In the genomic region with DNA sequence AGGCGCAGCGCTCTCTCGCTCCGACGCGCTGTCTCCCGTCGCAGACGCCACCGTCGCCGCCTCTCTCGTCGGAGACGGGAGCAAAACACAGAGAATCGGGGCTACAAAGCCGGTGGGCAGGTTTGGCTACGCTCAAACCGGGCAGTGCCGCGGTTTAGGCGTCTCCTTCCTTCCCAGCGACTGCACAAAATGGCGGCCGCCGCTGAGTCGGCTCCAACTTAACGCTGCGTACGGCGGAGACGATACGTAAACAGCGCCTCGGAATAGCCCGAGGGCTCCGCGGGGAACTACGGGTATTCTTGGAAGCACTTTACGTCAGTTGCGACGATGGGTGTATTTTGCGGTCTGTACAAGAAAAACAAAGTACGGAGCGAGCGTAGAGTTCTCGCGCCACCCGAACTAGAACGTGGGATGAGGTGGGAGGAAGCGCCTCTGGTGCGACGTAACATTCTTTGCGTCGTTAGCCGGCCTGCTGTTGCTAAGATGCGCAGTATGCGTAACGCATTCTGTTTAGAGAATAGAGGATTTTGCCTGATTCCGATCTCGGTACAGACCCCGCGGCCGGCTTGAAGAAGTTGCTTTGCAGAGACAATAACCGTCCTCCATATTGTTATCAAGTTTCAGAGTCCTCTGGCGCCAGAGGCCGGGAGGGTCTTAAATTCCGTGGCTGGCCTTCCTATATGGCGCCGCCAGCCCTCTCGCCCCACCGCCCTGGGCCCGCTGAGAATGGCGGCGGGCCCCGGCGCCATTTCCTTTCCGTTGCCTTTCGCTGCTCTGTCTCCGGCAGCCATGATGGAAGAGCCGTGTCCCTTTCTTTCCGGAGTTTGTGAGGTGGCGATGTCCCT, we compare ENCODE assay signal across 1 cellular context.
TF ChIP-seq lines count a peak whose summit lies in the region.

A gene (minus strand): TSS at position 194 of the 845 bp plus-strand sequence.

TF ChIP-seq in HEK293, 187 proteins besides CTCF, POLR2A, EP300 and RAD21 (continued from another document and continues in another):
- TF ChIP-seq, protein P1, sequence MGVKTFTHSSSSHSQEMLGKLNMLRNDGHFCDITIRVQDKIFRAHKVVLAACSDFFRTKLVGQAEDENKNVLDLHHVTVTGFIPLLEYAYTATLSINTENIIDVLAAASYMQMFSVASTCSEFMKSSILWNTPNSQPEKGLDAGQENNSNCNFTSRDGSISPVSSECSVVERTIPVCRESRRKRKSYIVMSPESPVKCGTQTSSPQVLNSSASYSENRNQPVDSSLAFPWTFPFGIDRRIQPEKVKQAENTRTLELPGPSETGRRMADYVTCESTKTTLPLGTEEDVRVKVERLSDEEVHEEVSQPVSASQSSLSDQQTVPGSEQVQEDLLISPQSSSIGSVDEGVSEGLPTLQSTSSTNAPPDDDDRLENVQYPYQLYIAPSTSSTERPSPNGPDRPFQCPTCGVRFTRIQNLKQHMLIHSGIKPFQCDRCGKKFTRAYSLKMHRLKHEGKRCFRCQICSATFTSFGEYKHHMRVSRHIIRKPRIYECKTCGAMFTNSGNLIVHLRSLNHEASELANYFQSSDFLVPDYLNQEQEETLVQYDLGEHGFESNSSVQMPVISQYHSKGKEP (tag by site-specific recombination; IDR thresholded peaks at IDR 0.05) = no peak
- TF ChIP-seq ZFP69B (tag by site-specific recombination; IDR thresholded peaks at IDR 0.05) = peak; percentile 29; the same call in 1 of the 2 replicates
- TF ChIP-seq PRDM1 (tag by site-specific recombination; IDR thresholded peaks at IDR 0.05) = peak; percentile 76
- TF ChIP-seq, protein P2, sequence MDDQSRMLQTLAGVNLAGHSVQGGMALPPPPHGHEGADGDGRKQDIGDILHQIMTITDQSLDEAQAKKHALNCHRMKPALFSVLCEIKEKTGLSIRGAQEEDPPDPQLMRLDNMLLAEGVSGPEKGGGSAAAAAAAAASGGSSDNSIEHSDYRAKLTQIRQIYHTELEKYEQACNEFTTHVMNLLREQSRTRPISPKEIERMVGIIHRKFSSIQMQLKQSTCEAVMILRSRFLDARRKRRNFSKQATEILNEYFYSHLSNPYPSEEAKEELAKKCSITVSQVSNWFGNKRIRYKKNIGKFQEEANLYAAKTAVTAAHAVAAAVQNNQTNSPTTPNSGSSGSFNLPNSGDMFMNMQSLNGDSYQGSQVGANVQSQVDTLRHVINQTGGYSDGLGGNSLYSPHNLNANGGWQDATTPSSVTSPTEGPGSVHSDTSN (CRISPR knock-in tag; IDR thresholded peaks at IDR 0.05) = peak; percentile 69; the same call in 1 of the 2 replicates
- no peak for TF ChIP-seq ZNF561 (tag by site-specific recombination; IDR thresholded peaks at IDR 0.05; ENCODE audit: borderline replicate concordance)
- TF ChIP-seq, protein P3, sequence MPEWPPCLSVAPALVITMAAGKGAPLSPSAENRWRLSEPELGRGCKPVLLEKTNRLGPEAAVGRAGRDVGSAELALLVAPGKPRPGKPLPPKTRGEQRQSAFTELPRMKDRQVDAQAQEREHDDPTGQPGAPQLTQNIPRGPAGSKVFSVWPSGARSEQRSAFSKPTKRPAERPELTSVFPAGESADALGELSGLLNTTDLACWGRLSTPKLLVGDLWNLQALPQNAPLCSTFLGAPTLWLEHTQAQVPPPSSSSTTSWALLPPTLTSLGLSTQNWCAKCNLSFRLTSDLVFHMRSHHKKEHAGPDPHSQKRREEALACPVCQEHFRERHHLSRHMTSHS (tag by site-specific recombination; IDR thresholded peaks at IDR 0.05) = no peak
- TF ChIP-seq ZBTB17 (tag by site-specific recombination; IDR thresholded peaks at IDR 0.05) = peak; percentile 72
- TF ChIP-seq, protein P4, sequence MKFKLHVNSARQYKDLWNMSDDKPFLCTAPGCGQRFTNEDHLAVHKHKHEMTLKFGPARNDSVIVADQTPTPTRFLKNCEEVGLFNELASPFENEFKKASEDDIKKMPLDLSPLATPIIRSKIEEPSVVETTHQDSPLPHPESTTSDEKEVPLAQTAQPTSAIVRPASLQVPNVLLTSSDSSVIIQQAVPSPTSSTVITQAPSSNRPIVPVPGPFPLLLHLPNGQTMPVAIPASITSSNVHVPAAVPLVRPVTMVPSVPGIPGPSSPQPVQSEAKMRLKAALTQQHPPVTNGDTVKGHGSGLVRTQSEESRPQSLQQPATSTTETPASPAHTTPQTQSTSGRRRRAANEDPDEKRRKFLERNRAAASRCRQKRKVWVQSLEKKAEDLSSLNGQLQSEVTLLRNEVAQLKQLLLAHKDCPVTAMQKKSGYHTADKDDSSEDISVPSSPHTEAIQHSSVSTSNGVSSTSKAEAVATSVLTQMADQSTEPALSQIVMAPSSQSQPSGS (tag by site-specific recombination; IDR thresholded peaks at IDR 0.05; ENCODE audit: low read depth) = peak; percentile 6; the same call in 1 of the 2 replicates
- peak; percentile 94 for TF ChIP-seq ZNF341 (tag by site-specific recombination; IDR thresholded peaks at IDR 0.05; ENCODE audit: low read depth)
- TF ChIP-seq, protein P5, sequence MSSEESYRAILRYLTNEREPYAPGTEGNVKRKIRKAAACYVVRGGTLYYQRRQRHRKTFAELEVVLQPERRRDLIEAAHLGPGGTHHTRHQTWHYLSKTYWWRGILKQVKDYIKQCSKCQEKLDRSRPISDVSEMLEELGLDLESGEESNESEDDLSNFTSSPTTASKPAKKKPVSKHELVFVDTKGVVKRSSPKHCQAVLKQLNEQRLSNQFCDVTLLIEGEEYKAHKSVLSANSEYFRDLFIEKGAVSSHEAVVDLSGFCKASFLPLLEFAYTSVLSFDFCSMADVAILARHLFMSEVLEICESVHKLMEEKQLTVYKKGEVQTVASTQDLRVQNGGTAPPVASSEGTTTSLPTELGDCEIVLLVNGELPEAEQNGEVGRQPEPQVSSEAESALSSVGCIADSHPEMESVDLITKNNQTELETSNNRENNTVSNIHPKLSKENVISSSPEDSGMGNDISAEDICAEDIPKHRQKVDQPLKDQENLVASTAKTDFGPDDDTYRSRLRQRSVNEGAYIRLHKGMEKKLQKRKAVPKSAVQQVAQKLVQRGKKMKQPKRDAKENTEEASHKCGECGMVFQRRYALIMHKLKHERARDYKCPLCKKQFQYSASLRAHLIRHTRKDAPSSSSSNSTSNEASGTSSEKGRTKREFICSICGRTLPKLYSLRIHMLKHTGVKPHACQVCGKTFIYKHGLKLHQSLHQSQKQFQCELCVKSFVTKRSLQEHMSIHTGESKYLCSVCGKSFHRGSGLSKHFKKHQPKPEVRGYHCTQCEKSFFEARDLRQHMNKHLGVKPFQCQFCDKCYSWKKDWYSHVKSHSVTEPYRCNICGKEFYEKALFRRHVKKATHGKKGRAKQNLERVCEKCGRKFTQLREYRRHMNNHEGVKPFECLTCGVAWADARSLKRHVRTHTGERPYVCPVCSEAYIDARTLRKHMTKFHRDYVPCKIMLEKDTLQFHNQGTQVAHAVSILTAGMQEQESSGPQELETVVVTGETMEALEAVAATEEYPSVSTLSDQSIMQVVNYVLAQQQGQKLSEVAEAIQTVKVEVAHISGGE (tag by site-specific recombination; conservative IDR thresholded peaks at IDR 0.05; ENCODE audit: low read depth) = peak; percentile 30
- peak; percentile 96 for TF ChIP-seq YY2 (tag by site-specific recombination; IDR thresholded peaks at IDR 0.05)
- TF ChIP-seq ZNF558 (tag by site-specific recombination; IDR thresholded peaks at IDR 0.05) = 0 out of 2 replicates have a peak, but pooled peaks have one; percentile 21
- TF ChIP-seq ZFHX2 (tag by site-specific recombination; conservative IDR thresholded peaks at IDR 0.05) = peak; percentile 91
- TF ChIP-seq, protein P6, sequence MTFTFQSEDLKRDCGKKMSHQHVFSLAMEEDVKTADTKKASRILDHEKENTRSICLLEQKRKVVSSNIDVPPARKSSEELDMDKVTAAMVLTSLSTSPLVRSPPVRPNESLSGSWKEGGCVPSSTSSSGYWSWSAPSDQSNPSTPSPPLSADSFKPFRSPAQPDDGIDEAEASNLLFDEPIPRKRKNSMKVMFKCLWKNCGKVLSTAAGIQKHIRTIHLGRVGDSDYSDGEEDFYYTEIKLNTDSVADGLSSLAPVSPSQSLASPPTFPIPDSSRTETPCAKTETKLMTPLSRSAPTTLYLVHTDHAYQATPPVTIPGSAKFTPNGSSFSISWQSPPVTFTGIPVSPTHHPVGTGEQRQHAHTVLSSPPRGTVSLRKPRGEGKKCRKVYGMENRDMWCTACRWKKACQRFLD (tag by site-specific recombination; IDR thresholded peaks at IDR 0.05) = no peak
- TF ChIP-seq, protein P7, sequence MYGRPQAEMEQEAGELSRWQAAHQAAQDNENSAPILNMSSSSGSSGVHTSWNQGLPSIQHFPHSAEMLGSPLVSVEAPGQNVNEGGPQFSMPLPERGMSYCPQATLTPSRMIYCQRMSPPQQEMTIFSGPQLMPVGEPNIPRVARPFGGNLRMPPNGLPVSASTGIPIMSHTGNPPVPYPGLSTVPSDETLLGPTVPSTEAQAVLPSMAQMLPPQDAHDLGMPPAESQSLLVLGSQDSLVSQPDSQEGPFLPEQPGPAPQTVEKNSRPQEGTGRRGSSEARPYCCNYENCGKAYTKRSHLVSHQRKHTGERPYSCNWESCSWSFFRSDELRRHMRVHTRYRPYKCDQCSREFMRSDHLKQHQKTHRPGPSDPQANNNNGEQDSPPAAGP (tag by site-specific recombination; IDR thresholded peaks at IDR 0.05) = peak; percentile 33; the same call in 1 of the 2 replicates
- TF ChIP-seq EGR2 (tag by site-specific recombination; IDR thresholded peaks at IDR 0.05; ENCODE audit: low read depth) = peak; percentile 88
- 0 out of 2 replicates have a peak, but pooled peaks have one; percentile 51 for TF ChIP-seq ZNF2 (tag by site-specific recombination; IDR thresholded peaks at IDR 0.05)
- TF ChIP-seq ZBTB20 (tag by site-specific recombination; IDR thresholded peaks at IDR 0.05) = peak; percentile 54
- no peak for TF ChIP-seq ZNF830 (tag by site-specific recombination; IDR thresholded peaks at IDR 0.05; ENCODE audit: low read depth)
- TF ChIP-seq ZSCAN30 (tag by site-specific recombination; IDR thresholded peaks at IDR 0.05) = peak; percentile 83
- TF ChIP-seq, protein P8, sequence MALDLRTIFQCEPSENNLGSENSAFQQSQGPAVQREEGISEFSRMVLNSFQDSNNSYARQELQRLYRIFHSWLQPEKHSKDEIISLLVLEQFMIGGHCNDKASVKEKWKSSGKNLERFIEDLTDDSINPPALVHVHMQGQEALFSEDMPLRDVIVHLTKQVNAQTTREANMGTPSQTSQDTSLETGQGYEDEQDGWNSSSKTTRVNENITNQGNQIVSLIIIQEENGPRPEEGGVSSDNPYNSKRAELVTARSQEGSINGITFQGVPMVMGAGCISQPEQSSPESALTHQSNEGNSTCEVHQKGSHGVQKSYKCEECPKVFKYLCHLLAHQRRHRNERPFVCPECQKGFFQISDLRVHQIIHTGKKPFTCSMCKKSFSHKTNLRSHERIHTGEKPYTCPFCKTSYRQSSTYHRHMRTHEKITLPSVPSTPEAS (tag by site-specific recombination; IDR thresholded peaks at IDR 0.05) = 0 out of 2 replicates have a peak, but pooled peaks have one; percentile 11
- no peak for TF ChIP-seq ZNF404 (tag by site-specific recombination; IDR thresholded peaks at IDR 0.05)
- no peak for TF ChIP-seq ZNF670 (tag by site-specific recombination; IDR thresholded peaks at IDR 0.05; ENCODE audit: low read depth)
- TF ChIP-seq ZNF660 (tag by site-specific recombination; IDR thresholded peaks at IDR 0.05) = peak; percentile 92
- no peak for TF ChIP-seq BCL11A (tag by site-specific recombination; IDR thresholded peaks at IDR 0.05; ENCODE audit: low read depth)
- TF ChIP-seq YY1 (tag by site-specific recombination; IDR thresholded peaks at IDR 0.05) = peak; percentile 99
- TF ChIP-seq, protein P9, sequence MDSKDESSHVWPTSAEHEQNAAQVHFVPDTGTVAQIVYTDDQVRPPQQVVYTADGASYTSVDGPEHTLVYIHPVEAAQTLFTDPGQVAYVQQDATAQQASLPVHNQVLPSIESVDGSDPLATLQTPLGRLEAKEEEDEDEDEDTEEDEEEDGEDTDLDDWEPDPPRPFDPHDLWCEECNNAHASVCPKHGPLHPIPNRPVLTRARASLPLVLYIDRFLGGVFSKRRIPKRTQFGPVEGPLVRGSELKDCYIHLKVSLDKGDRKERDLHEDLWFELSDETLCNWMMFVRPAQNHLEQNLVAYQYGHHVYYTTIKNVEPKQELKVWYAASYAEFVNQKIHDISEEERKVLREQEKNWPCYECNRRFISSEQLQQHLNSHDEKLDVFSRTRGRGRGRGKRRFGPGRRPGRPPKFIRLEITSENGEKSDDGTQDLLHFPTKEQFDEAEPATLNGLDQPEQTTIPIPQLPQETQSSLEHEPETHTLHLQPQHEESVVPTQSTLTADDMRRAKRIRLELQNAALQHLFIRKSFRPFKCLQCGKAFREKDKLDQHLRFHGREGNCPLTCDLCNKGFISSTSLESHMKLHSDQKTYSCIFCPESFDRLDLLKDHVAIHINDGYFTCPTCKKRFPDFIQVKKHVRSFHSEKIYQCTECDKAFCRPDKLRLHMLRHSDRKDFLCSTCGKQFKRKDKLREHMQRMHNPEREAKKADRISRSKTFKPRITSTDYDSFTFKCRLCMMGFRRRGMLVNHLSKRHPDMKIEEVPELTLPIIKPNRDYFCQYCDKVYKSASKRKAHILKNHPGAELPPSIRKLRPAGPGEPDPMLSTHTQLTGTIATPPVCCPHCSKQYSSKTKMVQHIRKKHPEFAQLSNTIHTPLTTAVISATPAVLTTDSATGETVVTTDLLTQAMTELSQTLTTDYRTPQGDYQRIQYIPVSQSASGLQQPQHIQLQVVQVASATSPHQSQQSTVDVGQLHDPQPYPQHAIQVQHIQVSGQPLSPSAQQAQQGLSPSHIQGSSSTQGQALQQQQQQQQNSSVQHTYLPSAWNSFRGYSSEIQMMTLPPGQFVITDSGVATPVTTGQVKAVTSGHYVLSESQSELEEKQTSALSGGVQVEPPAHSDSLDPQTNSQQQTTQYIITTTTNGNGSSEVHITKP (tag by site-specific recombination; IDR thresholded peaks at IDR 0.05) = no peak
- TF ChIP-seq, protein P10, sequence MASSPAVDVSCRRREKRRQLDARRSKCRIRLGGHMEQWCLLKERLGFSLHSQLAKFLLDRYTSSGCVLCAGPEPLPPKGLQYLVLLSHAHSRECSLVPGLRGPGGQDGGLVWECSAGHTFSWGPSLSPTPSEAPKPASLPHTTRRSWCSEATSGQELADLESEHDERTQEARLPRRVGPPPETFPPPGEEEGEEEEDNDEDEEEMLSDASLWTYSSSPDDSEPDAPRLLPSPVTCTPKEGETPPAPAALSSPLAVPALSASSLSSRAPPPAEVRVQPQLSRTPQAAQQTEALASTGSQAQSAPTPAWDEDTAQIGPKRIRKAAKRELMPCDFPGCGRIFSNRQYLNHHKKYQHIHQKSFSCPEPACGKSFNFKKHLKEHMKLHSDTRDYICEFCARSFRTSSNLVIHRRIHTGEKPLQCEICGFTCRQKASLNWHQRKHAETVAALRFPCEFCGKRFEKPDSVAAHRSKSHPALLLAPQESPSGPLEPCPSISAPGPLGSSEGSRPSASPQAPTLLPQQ (tag by site-specific recombination; IDR thresholded peaks at IDR 0.05) = peak; percentile 79
- TF ChIP-seq ZNF600 (tag by site-specific recombination; IDR thresholded peaks at IDR 0.05) = peak; percentile 37; the same call in 1 of the 2 replicates
